Comparison of ENCODE assay signal across 1 cellular context in genomic region chr2:168712053-168712452, GRCh38.
TF ChIP-seq lines count a peak whose summit lies in the region.

No MANE protein-coding gene starts in this region.

TF ChIP-seq in H1, 55 proteins besides CTCF, POLR2A, EP300 and RAD21 (continued from another document):
- TF ChIP-seq TAF7 (optimal IDR thresholded peaks at IDR 0.05; ENCODE audit: borderline replicate concordance, low read depth, low read length), result no peak
- TF ChIP-seq CTBP2 (IDR thresholded peaks at IDR 0.05; ENCODE audit: borderline replicate concordance, insufficient read depth, insufficient read length, low read length), result no peak
- TF ChIP-seq ZNF274 (IDR thresholded peaks at IDR 0.05; ENCODE audit: borderline replicate concordance, extremely low read depth, low read length), result no peak
- TF ChIP-seq FOSL1 (IDR thresholded peaks at IDR 0.05; ENCODE audit: insufficient read depth, low read depth, low read length), result no peak
- TF ChIP-seq CEBPB (IDR thresholded peaks at IDR 0.05; ENCODE audit: low read depth, low read length), result no peak
- TF ChIP-seq TEAD4 (IDR thresholded peaks at IDR 0.05; ENCODE audit: low read depth, low read length), result no peak
- TF ChIP-seq RNF2 (IDR thresholded peaks at IDR 0.05; ENCODE audit: borderline replicate concordance, low read depth, low read length, missing control alignments, poor library complexity, severe bottlenecking), result no peak
- no peak for TF ChIP-seq CBX8 (IDR thresholded peaks at IDR 0.05; ENCODE audit: borderline replicate concordance, low read depth, low read length)
- no peak for TF ChIP-seq SIN3A (conservative IDR thresholded peaks at IDR 0.05 in 1 of 2, IDR thresholded peaks at IDR 0.05 in 1 of 2; ENCODE audit: low read depth in 1 of 2, low read length in 2 of 2)
- TF ChIP-seq PHF8 (conservative IDR thresholded peaks at IDR 0.05; ENCODE audit: low read depth, low read length), result no peak
- no peak for TF ChIP-seq TAF1 (IDR thresholded peaks at IDR 0.05; ENCODE audit: low read depth, low read length)
